ENCODE assay signal across 8 cellular contexts in genomic region chr4:168076989-168077725, GRCh38. TPM values are rescaled to one million over a fixed set of nuclear protein-coding genes. Genes with fewer than 3 reads are reported as not detected.
DNase-seq lines count a peak whose midpoint lies in the region; ATAC-seq and TF ChIP-seq lines count a peak whose summit lies in the region.

No MANE protein-coding gene starts in this region.

- intact Hi-C loops in heart left ventricle (cut with DNase I), result loop anchor here in 7 of 10 donors (5.0 to 10.0 kb wide), 4 partner anchors 1052 to 1912 kb away; no protein-coding TSS in a partner anchor

- no peaks in the 10 kb centered on the region for H3K9me3 ChIP-seq in heart left ventricle

- H3K36me3 ChIP-seq in heart left ventricle, result no peaks in the 10 kb centered on the region

- H3K27ac ChIP-seq in heart left ventricle, result no peak overlapping the region

- no peaks in the 10 kb centered on the region for H3K4me1 ChIP-seq in heart left ventricle

- H3K27me3 ChIP-seq in heart left ventricle, result no peaks in the 10 kb centered on the region

- no peak for TF ChIP-seq POLR2A in heart left ventricle (IDR thresholded peaks at IDR 0.05)

- no peak overlapping the region for H3K4me3 ChIP-seq in heart left ventricle

- ATAC-seq in GM19463 (IDR thresholded peaks at IDR 0.05; ENCODE audit: unreplicated experiment), result peak; percentile 90
- ATAC-seq in HG03439 (IDR thresholded peaks at IDR 0.05; ENCODE audit: unreplicated experiment), result peak; percentile 81
- peak in 1 of 4 donors; percentile 59 for ATAC-seq in heart left ventricle

- 11 to 25% (median 13%) methylated on average over 2 of the region's 2 CpGs for WGBS in heart left ventricle, 4 donors

- TF ChIP-seq CTCF in heart left ventricle (IDR thresholded peaks at IDR 0.05), result peak; percentile 56 to 81 (median 70)

- DNase-seq in EH (ENCODE audit: low read depth), result peak; percentile 63
- peak; percentile 1 for DNase-seq in NCI-H82 treated with DMSO at 0.1 percent for 48 hours (lab: John Stamatoyannopoulos, UW; ENCODE audit: unreplicated experiment)
- peak; percentile 8 for DNase-seq in activated naive CD4-positive, alpha-beta T cell treated with Interleukin-2 at 50 U/mL for 16 hours
- DNase-seq in heart left ventricle, result peak in 3 of 5 donors; percentile 18 to 27 (median 20)
- peak; percentile 68 for DNase-seq in renal cortical epithelial cell (ENCODE audit: low read depth)
- DNase-seq in NCI-H128 (lab: John Stamatoyannopoulos, UW; ENCODE audit: unreplicated experiment), result no peak

RNA-seq across cellular contexts. Expression of gene ANXA10, which starts 15.2 kb away (rescaled TPM):
- total RNA-seq in heart left ventricle (not detected), renal cortical epithelial cell (not detected in 2 replicates)
- not detected for polyA plus RNA-seq in heart left ventricle
